Comparison of ENCODE assay signal across 8 cellular contexts in genomic region chr3:45915518-45916231, GRCh38. TPM values are rescaled to one million over a fixed set of nuclear protein-coding genes. Genes with fewer than 3 reads are reported as not detected.
DNase-seq lines count a peak whose midpoint lies in the region; TF ChIP-seq lines count a peak whose summit lies in the region.

No MANE protein-coding gene starts in this region.

- POLR2A ChIA-PET in GM10248 (lab: Yijun Ruan, JAX) = interaction anchor here (0.6 kb wide), 2 partner anchors 28 to 1366 kb away, joined by 3 to 5 read pairs; no protein-coding TSS in a partner anchor

- no peaks in the 10 kb centered on the region for H3K27me3 ChIP-seq in MG63

- no peaks in the 10 kb centered on the region for H3K9me3 ChIP-seq in MG63

- TF ChIP-seq CTCF in GM10248 (IDR thresholded peaks at IDR 0.05; ENCODE audit: control extremely low read depth, extremely low read depth, low read depth, missing control alignments) = no peak

- DNase-seq in GM10248 (ENCODE audit: extremely low spot score) (peak; percentile 90), GOT3 (lab: John Stamatoyannopoulos, UW) (peak; percentile 48), MG63 (peak; percentile 44), activated T-cell treated with anti-CD3 and anti-CD28 coated beads for 24 hours (ENCODE audit: low read depth) (peak; percentile 64), glomerular visceral epithelial cell (ENCODE audit: extremely low spot score) (peak; percentile 50), DMS153 treated with DMSO at 0.1 percent for 48 hours (lab: John Stamatoyannopoulos, UW; ENCODE audit: unreplicated experiment) (no peak), NCI-H146 treated with DMSO at 0.1 percent for 48 hours (lab: John Stamatoyannopoulos, UW; ENCODE audit: unreplicated experiment) (no peak)
- DNase-seq in stimulated activated CD4-positive, alpha-beta T cell treated with anti-CD3 and anti-CD28 coated beads, TNF-alpha, amount 100 ng/mL, for 1 hour (ENCODE audit: low read depth in 3 of 3, low spot score in 1 of 3) = peak; percentile 42 to 55 (median 55)

- H3K36me3 ChIP-seq in MG63 = no peaks in the 10 kb centered on the region

- CTCF ChIA-PET in GM10248 (lab: Yijun Ruan, JAX) = interaction anchor here (0.9 to 1.8 kb wide), 7 partner anchors 9 to 71 kb away, joined by 3 to 6 read pairs (median 3); no protein-coding TSS in a partner anchor

- H3K4me3 ChIP-seq in MG63 = no peak overlapping the region

RNA-seq across cellular contexts. Expression of gene CXCR6, which starts 27.6 kb away (rescaled TPM):
- not detected in 2 replicates for total RNA-seq in MG63 (2014; rRNA removed; shearing (Covaris generic); ENCODE audit: low replicate concordance)

RNA-seq across cellular contexts. Expression of gene CCR9, which starts 29.3 kb away (rescaled TPM):
- not detected in 2 replicates for total RNA-seq in MG63 (2014; rRNA removed; shearing (Covaris generic); ENCODE audit: low replicate concordance)

Comparison
In these comparisons a context has a peak if more than half of its experiments do, and no peak if none do; other contexts are left out.
1. DNase-seq: peak in GM10248 (single experiment), GOT3 (single experiment), MG63 (single experiment), activated T-cell treated with anti-CD3 and anti-CD28 coated beads for 24 hours (single experiment), glomerular visceral epithelial cell (single experiment) and stimulated activated CD4-positive, alpha-beta T cell treated with anti-CD3 and anti-CD28 coated beads, TNF-alpha, amount 100 ng/mL, for 1 hour (3 of 3); none in DMS153 treated with DMSO at 0.1 percent for 48 hours (single experiment) and NCI-H146 treated with DMSO at 0.1 percent for 48 hours (single experiment).